In the genomic region with DNA sequence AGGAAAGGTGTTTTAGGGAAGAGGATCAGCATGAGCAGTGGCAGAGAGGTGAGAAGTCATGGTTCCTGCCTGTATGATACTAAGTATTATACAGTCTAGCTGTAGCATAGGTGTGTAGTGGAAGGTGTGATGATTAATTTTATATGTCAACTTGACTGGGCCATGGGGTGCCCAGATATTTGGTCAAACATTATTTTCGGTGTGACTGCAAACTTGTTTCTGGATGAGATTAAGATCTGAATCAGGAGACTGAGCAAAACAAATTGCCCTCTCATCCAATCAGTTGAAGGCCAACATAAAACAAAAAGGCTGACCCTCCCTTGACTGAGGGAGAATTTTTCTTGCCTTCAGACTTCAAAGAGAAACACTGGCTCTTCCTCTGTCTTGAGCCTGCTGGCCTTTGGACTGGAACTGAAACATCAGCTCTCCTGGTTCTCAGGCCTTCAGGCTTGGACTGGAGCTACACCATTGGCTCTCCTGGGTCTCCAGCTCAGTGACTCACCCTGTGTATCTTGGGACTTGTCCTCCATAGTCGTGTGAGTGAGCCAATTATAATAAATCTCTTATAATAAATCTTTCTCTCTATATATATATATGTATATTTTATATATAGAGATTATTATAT, we compare ENCODE assay signal across 15 cellular contexts. TPM values are rescaled to one million over a fixed set of nuclear protein-coding genes. Genes with fewer than 3 reads are reported as not detected.
DNase-seq lines count a peak whose midpoint lies in the region; ATAC-seq, FAIRE-seq and TF ChIP-seq lines count a peak whose summit lies in the region.
"Had no signal": no experiment of that assay in that cellular context is flagged by ENCODE, and none has a peak within 500 bp of the region (broad histone marks: within the 10 kb centered on the region; RNA-seq: fewer than 3 reads in every experiment).

No MANE protein-coding gene starts in this region.

- no peak for ATAC-seq in A549
- no peak for ATAC-seq in activated naive CD8-positive, alpha-beta T cell treated with anti-CD3 and anti-CD28 coated beads, Interleukin-2, amount 50 U/mL, for 24 hours
- ATAC-seq in memory B cell (ENCODE audit: low read depth): no peak
- no peak for ATAC-seq in HG03175 (IDR thresholded peaks at IDR 0.05; ENCODE audit: unreplicated experiment)
- ATAC-seq: activated T-cell treated with anti-CD3 and anti-CD28 coated beads, Interleukin-2, amount 50 U/mL, for 72 hours; left ventricle myocardium superior had no signal

- H3K27me3 ChIP-seq in GM23248 (replicated peaks; ENCODE audit: insufficient read depth): no peaks in the 10 kb centered on the region

- DNase-seq in A549 (ENCODE audit: low read depth in 1 of 2, low spot score in 1 of 2) (no peak), GM23248 (peak; percentile 31), memory B cell (ENCODE audit: low spot score in 2 of 2) (no peak), GM03348 (ENCODE audit: low spot score) (no peak), amniotic stem cell (lab: John Stamatoyannopoulos, UW) (no peak)
- no peak for DNase-seq in activated naive CD8-positive, alpha-beta T cell treated with anti-CD3 and anti-CD28 coated beads, Interleukin-2, amount 50 U/mL, for 24 hours
- no peak for DNase-seq in activated T-cell treated with anti-CD3 and anti-CD28 coated beads, Interleukin-2, amount 50 U/mL, for 24 hours
- DNase-seq: activated CD4-positive, alpha-beta T cell treated with anti-CD3 and anti-CD28 coated beads, Interleukin-2, amount 10 ng/mL, durations not matched to agents 24 days and 14 days; activated T-cell treated with anti-CD3 and anti-CD28 coated beads, Interleukin-2, amount 50 U/mL, for 72 hours; left ventricle myocardium superior; naive B cell; SHP77 treated with DMSO at 0.1 percent for 48 hours; T-helper 9 cell had no signal

- H3K4me3 Mint-ChIP-seq in activated naive CD8-positive, alpha-beta T cell treated with anti-CD3 and anti-CD28 coated beads, Interleukin-2, amount 50 U/mL, for 24 hours: no peak overlapping the region
- no peak overlapping the region for H3K4me3 Mint-ChIP-seq in memory B cell
- no peak overlapping the region for H3K4me3 Mint-ChIP-seq in activated T-cell treated with anti-CD3 and anti-CD28 coated beads, Interleukin-2, amount 50 U/mL, for 24 hours
- H3K4me3 Mint-ChIP-seq: activated CD4-positive, alpha-beta T cell treated with anti-CD3 and anti-CD28 coated beads, Interleukin-2, amount 10 ng/mL, durations not matched to agents 24 days and 14 days; naive B cell had no signal

- CTCF ChIA-PET in A549 (lab: Yijun Ruan, JAX): no interaction called here

- POLR2A ChIA-PET in A549 (lab: Yijun Ruan, JAX): no interaction called here

- H3K79me2 ChIP-seq in GM23248 (ENCODE audit: insufficient read depth): no peaks in the 10 kb centered on the region

- H3K9ac ChIP-seq in GM23248: no peak overlapping the region

- WGBS in A549 (ENCODE audit: missing lambda C conversion rate): 51% methylated on average over 2 of the region's 2 CpGs
- 54 to 56% methylated on average over 2 of the region's 2 CpGs for WGBS in GM23248 (ENCODE audit: low coverage in 1 of 2, low lambda C conversion rate in 2 of 2, missing lambda C conversion rate in 2 of 2), 2 experiments

- in situ Hi-C loops in GM23248 (cut with MboI): no loop called here

- no peak for TF ChIP-seq CTCF in A549 (IDR thresholded peaks at IDR 0.05)

- no peaks in the 10 kb centered on the region for H3K36me3 ChIP-seq in GM23248 (ENCODE audit: low read depth)

- H3K4me1 Mint-ChIP-seq in activated naive CD8-positive, alpha-beta T cell treated with anti-CD3 and anti-CD28 coated beads, Interleukin-2, amount 50 U/mL, for 24 hours: peaks cover 71% of the 10 kb centered on the region
- H3K4me1 Mint-ChIP-seq in memory B cell: peaks cover 26% of the 10 kb centered on the region
- H3K4me1 Mint-ChIP-seq in activated T-cell treated with anti-CD3 and anti-CD28 coated beads, Interleukin-2, amount 50 U/mL, for 24 hours (ENCODE audit: low read depth): peaks cover 63% of the 10 kb centered on the region

- no peaks in the 10 kb centered on the region for H3K9me2 ChIP-seq in GM23248 (ENCODE audit: insufficient read depth)

- TF ChIP-seq RAD21 in A549 (conservative IDR thresholded peaks at IDR 0.05 in 1 of 2, IDR thresholded peaks at IDR 0.05 in 1 of 2): no peak

- H3K27ac Mint-ChIP-seq in activated naive CD8-positive, alpha-beta T cell treated with anti-CD3 and anti-CD28 coated beads, Interleukin-2, amount 50 U/mL, for 24 hours: peak overlapping the region; percentile 35
- peak overlapping the region; percentile 7 for H3K27ac Mint-ChIP-seq in memory B cell
- no peak overlapping the region for H3K27ac Mint-ChIP-seq in activated T-cell treated with anti-CD3 and anti-CD28 coated beads, Interleukin-2, amount 50 U/mL, for 24 hours

- H3K27ac ChIP-seq in A549 (no peak overlapping the region), GM23248 (no peak overlapping the region)

- H3K36me3 Mint-ChIP-seq in activated naive CD8-positive, alpha-beta T cell treated with anti-CD3 and anti-CD28 coated beads, Interleukin-2, amount 50 U/mL, for 24 hours (ENCODE audit: low read depth): no peaks in the 10 kb centered on the region
- H3K36me3 Mint-ChIP-seq in memory B cell: peaks cover 5% of the 10 kb centered on the region
- no peaks in the 10 kb centered on the region for H3K36me3 Mint-ChIP-seq in activated T-cell treated with anti-CD3 and anti-CD28 coated beads, Interleukin-2, amount 50 U/mL, for 24 hours (ENCODE audit: low read depth)

- H3F3A ChIP-seq in GM23248 (ENCODE audit: insufficient read depth): peaks cover 20% of the 10 kb centered on the region

- TF ChIP-seq POLR2A in A549 (IDR thresholded peaks at IDR 0.05; ENCODE audit: low read length): no peak

- no peaks in the 10 kb centered on the region for H4K20me1 ChIP-seq in GM23248 (ENCODE audit: insufficient read depth)

- no peak overlapping the region for H2AFZ ChIP-seq in GM23248

- FAIRE-seq in A549 (lab: Jason Lieb, UNC): no peak

- no peaks in the 10 kb centered on the region for H3K9me3 ChIP-seq in A549
- no peaks in the 10 kb centered on the region for H3K9me3 ChIP-seq in GM23248 (ENCODE audit: low read depth)

- H3K4me1 ChIP-seq in A549 (no peaks in the 10 kb centered on the region), GM23248 (ENCODE audit: insufficient read depth) (peaks cover 23% of the 10 kb centered on the region)

- H3K4me2 ChIP-seq in A549 (no peak overlapping the region), GM23248 (ENCODE audit: unreplicated experiment) (no peak overlapping the region)

- no peaks in the 10 kb centered on the region for H3K27me3 Mint-ChIP-seq in activated naive CD8-positive, alpha-beta T cell treated with anti-CD3 and anti-CD28 coated beads, Interleukin-2, amount 50 U/mL, for 24 hours
- H3K27me3 Mint-ChIP-seq in memory B cell: no peaks in the 10 kb centered on the region
- H3K27me3 Mint-ChIP-seq in activated T-cell treated with anti-CD3 and anti-CD28 coated beads, Interleukin-2, amount 50 U/mL, for 24 hours: no peaks in the 10 kb centered on the region
- H3K27me3 Mint-ChIP-seq: activated CD4-positive, alpha-beta T cell treated with anti-CD3 and anti-CD28 coated beads, Interleukin-2, amount 10 ng/mL, durations not matched to agents 24 days and 14 days had no signal

- H3K9me3 Mint-ChIP-seq in activated naive CD8-positive, alpha-beta T cell treated with anti-CD3 and anti-CD28 coated beads, Interleukin-2, amount 50 U/mL, for 24 hours: peaks cover 6% of the 10 kb centered on the region
- peaks cover 4% of the 10 kb centered on the region for H3K9me3 Mint-ChIP-seq in memory B cell
- peaks cover 3% of the 10 kb centered on the region for H3K9me3 Mint-ChIP-seq in activated T-cell treated with anti-CD3 and anti-CD28 coated beads, Interleukin-2, amount 50 U/mL, for 24 hours

- TF ChIP-seq EP300 in A549 (IDR thresholded peaks at IDR 0.05): no peak

- H3K4me3 ChIP-seq in A549 (no peak overlapping the region), GM23248 (no peak overlapping the region)

TF ChIP-seq in A549, 52 proteins besides CTCF, POLR2A, EP300 and RAD21:
- TF ChIP-seq HMGXB4 (CRISPR knock-in tag; IDR thresholded peaks at IDR 0.05; ENCODE audit: borderline replicate concordance) (no peak), RFX5 (IDR thresholded peaks at IDR 0.05) (0 out of 2 replicates have a peak, but pooled peaks have one; percentile 3), HES2 (IDR thresholded peaks at IDR 0.05) (no peak)
TF ChIP-seq in A549: peak in this region for 1.

RNA-seq across cellular contexts. Expression of gene CDC42, which starts 6.8 kb away (rescaled TPM):
- polyA plus RNA-seq in A549 (2011; rRNA removed): 212 and 251 TPM in 2 replicates
- polyA plus RNA-seq in A549 (2012; cell fraction: cytosol; rRNA removed): 56.2 and 64.9 TPM in 2 replicates
- 19.1 and 31.5 TPM in 2 replicates for polyA plus RNA-seq in A549 (2012; cell fraction: nucleus; rRNA removed)
- polyA plus RNA-seq in A549 (2017; fragmentation: RNase III; extraction: RNeasy Plus Mini Kit Qiagen cat#74134 plus additional on column Dnase treatment): 151 to 159 TPM (median 155 TPM) in 3 replicates
- 104 and 107 TPM in 2 replicates for polyA minus RNA-seq in A549 (2011; rRNA and poly(A)+ RNA removed)
- 403 and 420 TPM in 2 replicates for total RNA-seq in GM23248 (2014; rRNA removed; shearing (Covaris generic))
- 159 TPM in 2 replicates for polyA plus RNA-seq in GM23248 (2016; fragmentation: Nextera tagmentation; extraction: Ambion mirVana)

RNA-seq across cellular contexts. Expression of gene CELA3A, which starts 44.3 kb away (rescaled TPM):
- polyA plus RNA-seq in A549 (2011; rRNA removed): not detected in 2 replicates
- polyA plus RNA-seq in A549 (2012; cell fraction: cytosol; rRNA removed): 0.04 TPM in 1 of 2 replicates, not detected in the other
- polyA plus RNA-seq in A549 (2012; cell fraction: nucleus; rRNA removed): not detected in 2 replicates
- not detected in 3 replicates for polyA plus RNA-seq in A549 (2017; fragmentation: RNase III; extraction: RNeasy Plus Mini Kit Qiagen cat#74134 plus additional on column Dnase treatment)
- polyA minus RNA-seq in A549 (2011; rRNA and poly(A)+ RNA removed): not detected in 2 replicates
- not detected in 2 replicates for total RNA-seq in GM23248 (2014; rRNA removed; shearing (Covaris generic))
- polyA plus RNA-seq in GM23248 (2016; fragmentation: Nextera tagmentation; extraction: Ambion mirVana): not detected in 2 replicates
- total RNA-seq: activated CD4-positive, alpha-beta T cell treated with anti-CD3 and anti-CD28 coated beads, Interleukin-2, amount 10 ng/mL, durations not matched to agents 24 days and 14 days; activated T-cell treated with anti-CD3 and anti-CD28 coated beads, Interleukin-2, amount 50 U/mL, for 72 hours; dermis microvascular lymphatic vessel endothelial cell; left ventricle myocardium superior had no signal
